ENCODE assay signal across 8 cellular contexts in the genomic region with DNA sequence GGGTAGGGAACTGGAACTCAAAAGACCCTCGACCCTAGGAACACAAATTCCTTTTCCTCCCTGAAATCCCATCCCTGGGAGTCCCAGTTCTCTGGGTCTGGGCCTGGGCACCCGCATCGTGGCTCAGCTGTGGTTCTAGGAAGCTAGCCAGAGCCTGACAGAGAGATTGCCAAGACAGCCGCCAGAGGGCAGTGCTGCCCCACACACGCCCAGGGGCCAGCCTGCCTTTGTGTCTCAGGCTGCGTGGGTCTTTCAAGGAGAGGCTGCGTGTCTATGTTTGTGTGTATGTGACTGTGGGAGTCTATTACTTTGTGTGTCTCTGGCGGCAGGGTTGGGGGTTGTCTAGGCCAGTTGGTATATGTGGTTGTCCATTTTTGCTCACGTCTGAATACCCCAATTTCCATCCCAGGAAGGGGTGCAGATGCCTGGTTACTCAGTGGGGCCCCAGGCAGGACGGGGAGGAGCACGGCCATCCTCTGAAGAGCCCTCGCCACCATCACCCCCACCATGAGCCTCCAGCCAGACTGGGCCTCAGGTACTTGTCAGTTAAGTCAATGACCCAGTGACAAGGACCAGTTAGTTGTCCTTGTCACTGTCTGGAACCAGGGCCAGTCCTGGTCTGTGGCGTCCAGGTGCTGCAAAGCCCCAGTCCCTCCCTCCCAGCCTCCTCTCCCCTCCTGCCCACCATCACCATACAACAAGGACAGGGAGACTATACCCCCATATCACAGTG. TPM values are rescaled to one million over a fixed set of nuclear protein-coding genes. Genes with fewer than 3 reads are reported as not detected.
DNase-seq lines count a peak whose midpoint lies in the region; ATAC-seq and TF ChIP-seq lines count a peak whose summit lies in the region.

No MANE protein-coding gene starts in this region.

- peak overlapping the region; percentile 28 to 74 (median 60) for H3K4me3 Mint-ChIP-seq in brain

- peak; percentile 66 for DNase-seq in DMS79 treated with DMSO at 0.1 percent for 48 hours (lab: John Stamatoyannopoulos, UW)
- peak; percentile 27 for DNase-seq in NCI-H2107 treated with DMSO at 0.1 percent for 48 hours (lab: John Stamatoyannopoulos, UW; ENCODE audit: unreplicated experiment)
- peak; percentile 86 for DNase-seq in iPS-NIHi11 (ENCODE audit: low spot score)
- DNase-seq in stimulated activated CD4-positive, alpha-beta T cell treated with anti-CD3 and anti-CD28 coated beads, Interleukin-12 subunit alpha, Interleukin-12 subunit beta, amount 100 ng/mL, for 24 hours (ENCODE audit: low read depth in 2 of 2) = peak; percentile 55 to 73

- no peaks in the 10 kb centered on the region for H3K36me3 Mint-ChIP-seq in brain

- peaks cover 0 to 5% (median 0%) of the 10 kb centered on the region in 5 experiments for H3K9me3 Mint-ChIP-seq in brain

- peak; percentile 99 for TF ChIP-seq CTCF in VCaP (conservative IDR thresholded peaks at IDR 0.05)
- peak; percentile 99 for TF ChIP-seq CTCF in brain (conservative IDR thresholded peaks at IDR 0.05)

- H3K27me3 Mint-ChIP-seq in brain = peaks cover 48% of the 10 kb centered on the region

- peaks cover 18% of the 10 kb centered on the region for H3K4me1 Mint-ChIP-seq in brain

- ATAC-seq in HG02588 (IDR thresholded peaks at IDR 0.05; ENCODE audit: unreplicated experiment) = peak; percentile 54
- ATAC-seq in GM19455 (IDR thresholded peaks at IDR 0.05; ENCODE audit: unreplicated experiment) = no peak

- H3K27ac Mint-ChIP-seq in brain = peak overlapping the region in 4 of 5 experiments; percentile 30 to 65 (median 46)

- H3K27ac ChIP-seq in VCaP = no peak overlapping the region

RNA-seq across cellular contexts. Expression of a gene that starts 32.2 kb away (rescaled TPM):
- polyA plus RNA-seq in brain (ENCODE audit: insufficient read depth, low read depth, low replicate concordance) = 8.7 TPM

RNA-seq across cellular contexts. Expression of a gene that starts 34.3 kb away (rescaled TPM):
- polyA plus RNA-seq in brain (ENCODE audit: insufficient read depth, low read depth, low replicate concordance) = 207 TPM

RNA-seq across cellular contexts. Expression of a gene that starts 34.4 kb away (rescaled TPM):
- 11.9 TPM for polyA plus RNA-seq in brain (ENCODE audit: insufficient read depth, low read depth, low replicate concordance)

Comparison
In these comparisons a context has a peak if more than half of its experiments do, and no peak if none do; other contexts are left out.
1. DNase-seq: peak in every context shown above with its lines; median percentile 86 in iPS-NIHi11; 66 in DMS79 treated with DMSO at 0.1 percent for 48 hours; 64 in stimulated activated CD4-positive, alpha-beta T cell treated with anti-CD3 and anti-CD28 coated beads, Interleukin-12 subunit alpha, Interleukin-12 subunit beta, amount 100 ng/mL, for 24 hours; 27 in NCI-H2107 treated with DMSO at 0.1 percent for 48 hours.